ENCODE assay signal across 31 cellular contexts in genomic region chr2:98391581-98392270, GRCh38. TPM values are rescaled to one million over a fixed set of nuclear protein-coding genes. Genes with fewer than 3 reads are reported as not detected.
"Had no signal": no experiment of that assay in that cellular context is flagged by ENCODE, and none has a peak within 500 bp of the region (broad histone marks: within the 10 kb centered on the region; RNA-seq: fewer than 3 reads in every experiment).

No MANE protein-coding gene starts in this region.

- H3K4me3 ChIP-seq: colonic mucosa, esophagus muscularis mucosa, heart right ventricle, lower lobe of right lung, psoas muscle, sigmoid colon, testis, tibial artery had no signal

- H3K4me1 ChIP-seq: colonic mucosa, esophagus muscularis mucosa, foreskin keratinocyte, heart right ventricle, lower lobe of right lung, psoas muscle, sigmoid colon, testis, tibial artery had no signal

- H3K27ac Mint-ChIP-seq: dendritic cell treated with granulocyte-macrophage colony-stimulating factor and Interleukin-4, amounts not matched to agents 40 ng/mL and 50 ng/mL, for 4 days; immature natural killer cell; natural killer cell treated with Interleukin-12 subunit alpha and Interleukin-12 subunit beta and Interleukin-15 and Interleukin-18, amount 100 ng/mL, for 72 hours; stimulated activated effector memory CD8-positive, alpha-beta T cell treated with anti-CD3 and anti-CD28 coated beads, Interleukin-12 subunit alpha, Interleukin-12 subunit beta, amount 100 ng/mL, for 72 hours; type B pancreatic cell had no signal

- H3K4me1 Mint-ChIP-seq: immature natural killer cell; naive B cell; stimulated activated effector memory CD8-positive, alpha-beta T cell treated with anti-CD3 and anti-CD28 coated beads, Interleukin-12 subunit alpha, Interleukin-12 subunit beta, amount 100 ng/mL, for 72 hours had no signal

- H3K27ac ChIP-seq: colonic mucosa, esophagus muscularis mucosa, foreskin keratinocyte, heart right ventricle, lower lobe of right lung, psoas muscle, sigmoid colon, testis, tibial artery had no signal

- DNase-seq: colonic mucosa; effector CD8-positive, alpha-beta T cell; foreskin keratinocyte; glutamatergic neuron; heart right ventricle; hippocampal formation; immature natural killer cell; left ventricle myocardium superior; lower lobe of right lung; naive B cell; psoas muscle; right cardiac atrium; sigmoid colon; stimulated activated CD4-positive, alpha-beta T cell treated with anti-CD3 and anti-CD28 coated beads, Interleukin-2, amount 100 ng/mL, for 24 hours; stimulated activated CD4-positive, alpha-beta T cell treated with anti-CD3 and anti-CD28 coated beads, Interleukin-4, amount 100 ng/mL, for 24 hours; stimulated activated naive CD8-positive, alpha-beta T cell treated with anti-CD3 and anti-CD28 coated beads, Interleukin-15, Interleukin-2, amounts not matched to agents 100 U/mL and 50 U/mL, for 24 hours; substantia nigra; testis; tibial artery had no signal

- ATAC-seq: foreskin keratinocyte; left ventricle myocardium superior; lower lobe of right lung; natural killer cell treated with Interleukin-12 subunit alpha and Interleukin-12 subunit beta and Interleukin-15 and Interleukin-18, amount 100 ng/mL, for 72 hours; psoas muscle; right cardiac atrium; stimulated activated effector memory CD8-positive, alpha-beta T cell treated with anti-CD3 and anti-CD28 coated beads, Interleukin-12 subunit alpha, Interleukin-12 subunit beta, amount 100 ng/mL, for 72 hours; stimulated activated naive CD8-positive, alpha-beta T cell treated with anti-CD3 and anti-CD28 coated beads, Interleukin-15, Interleukin-2, amounts not matched to agents 100 U/mL and 50 U/mL, for 24 hours had no signal

- H3K4me3 Mint-ChIP-seq: dendritic cell treated with granulocyte-macrophage colony-stimulating factor and Interleukin-4, amounts not matched to agents 40 ng/mL and 50 ng/mL, for 4 days; immature natural killer cell; natural killer cell treated with Interleukin-12 subunit alpha and Interleukin-12 subunit beta and Interleukin-15 and Interleukin-18, amount 100 ng/mL, for 72 hours; neural crest cell; stimulated activated effector memory CD8-positive, alpha-beta T cell treated with anti-CD3 and anti-CD28 coated beads, Interleukin-12 subunit alpha, Interleukin-12 subunit beta, amount 100 ng/mL, for 72 hours; type B pancreatic cell had no signal

- H3K36me3 Mint-ChIP-seq: naive B cell; natural killer cell treated with Interleukin-12 subunit alpha and Interleukin-12 subunit beta and Interleukin-15 and Interleukin-18, amount 100 ng/mL, for 72 hours; stimulated activated effector memory CD8-positive, alpha-beta T cell treated with anti-CD3 and anti-CD28 coated beads, Interleukin-12 subunit alpha, Interleukin-12 subunit beta, amount 100 ng/mL, for 72 hours; type B pancreatic cell had no signal

- H3K27me3 ChIP-seq: colonic mucosa, foreskin keratinocyte, testis had no signal

- H3K9me3 Mint-ChIP-seq: dendritic cell treated with granulocyte-macrophage colony-stimulating factor and Interleukin-4, amounts not matched to agents 40 ng/mL and 50 ng/mL, for 4 days; immature natural killer cell; naive B cell; natural killer cell treated with Interleukin-12 subunit alpha and Interleukin-12 subunit beta and Interleukin-15 and Interleukin-18, amount 100 ng/mL, for 72 hours; stimulated activated effector memory CD8-positive, alpha-beta T cell treated with anti-CD3 and anti-CD28 coated beads, Interleukin-12 subunit alpha, Interleukin-12 subunit beta, amount 100 ng/mL, for 72 hours; type B pancreatic cell had no signal

- H3K36me3 ChIP-seq: colonic mucosa, esophagus muscularis mucosa, heart right ventricle, lower lobe of right lung, sigmoid colon, tibial artery had no signal

- H3K9me3 ChIP-seq: colonic mucosa, esophagus muscularis mucosa, heart right ventricle, lower lobe of right lung, psoas muscle, sigmoid colon, testis, tibial artery had no signal

- FAIRE-seq: endothelial cell of umbilical vein, keratinocyte had no signal

RNA-seq across cellular contexts. Expression of gene CNGA3, which starts 45.5 kb away (rescaled TPM):
- total RNA-seq: chondrocyte; endothelial cell of umbilical vein; epithelial cell of proximal tubule; foreskin keratinocyte; left ventricle myocardium superior; mononuclear cell; natural killer cell treated with Interleukin-12 subunit alpha and Interleukin-12 subunit beta and Interleukin-15 and Interleukin-18, amount 100 ng/mL, for 72 hours; psoas muscle; renal cortical epithelial cell; right cardiac atrium had no signal
